Comparison of ENCODE assay signal across 8 cellular contexts in the genomic region with DNA sequence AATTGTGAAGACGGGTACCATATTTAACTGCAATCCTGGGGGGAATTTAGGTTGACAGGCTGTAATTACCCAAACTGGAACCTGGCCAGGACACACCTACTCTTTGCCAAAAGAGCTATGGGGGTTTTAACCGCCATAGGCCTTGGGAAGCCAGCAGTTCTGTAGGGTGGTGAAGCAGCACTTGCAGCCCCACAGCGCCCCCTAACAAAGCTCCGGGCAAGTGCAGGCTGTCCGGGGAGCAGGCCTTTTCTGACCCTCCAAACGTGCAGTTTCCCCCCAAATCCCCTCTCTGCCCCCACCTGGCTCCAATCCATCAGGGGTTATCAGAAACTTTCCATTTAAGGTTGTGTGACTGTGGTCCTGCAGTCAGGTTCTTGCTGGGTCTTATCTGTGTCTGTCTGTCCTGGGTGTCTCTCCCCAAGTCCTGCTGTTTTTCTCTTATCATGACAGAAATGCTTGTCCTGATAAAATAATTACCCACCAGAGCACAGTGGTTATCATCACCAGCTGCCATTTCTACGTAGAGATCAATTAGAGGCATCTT.
DNase-seq lines count a peak whose midpoint lies in the region; ATAC-seq and TF ChIP-seq lines count a peak whose summit lies in the region.

No MANE protein-coding gene starts in this region.

- no peaks in the 10 kb centered on the region for H3K4me1 ChIP-seq in thoracic aorta (ENCODE audit: control insufficient read depth in 1 of 2, low read depth in 2 of 2)

- DNase-seq in activated gamma-delta T cell treated with Interleukin-2 at 50 U/mL for 16 hours (peak; percentile 11), activated gamma-delta T cell (lab: John Stamatoyannopoulos, UW) (no peak), NCI-H69 (lab: John Stamatoyannopoulos, UW) (peak; percentile 97), iPS-NIHi11 (ENCODE audit: low spot score) (peak; percentile 69), thoracic aorta (ENCODE audit: low spot score) (no peak), Ammon's horn (ENCODE audit: low spot score) (no peak)

- H3K4me1 Mint-ChIP-seq in activated T-helper 17 cell treated with anti-CD3 and anti-CD28 coated beads, Interleukin-2, amount 50 U/mL, for 72 hours, result no peaks in the 10 kb centered on the region

- no peaks in the 10 kb centered on the region for H3K9me3 Mint-ChIP-seq in activated T-helper 17 cell treated with anti-CD3 and anti-CD28 coated beads, Interleukin-2, amount 50 U/mL, for 72 hours

- H3K9me3 ChIP-seq in thoracic aorta, result no peaks in the 10 kb centered on the region

- H3K27ac ChIP-seq in thoracic aorta, result no peak overlapping the region

- no peak overlapping the region for H3K4me3 Mint-ChIP-seq in activated T-helper 17 cell treated with anti-CD3 and anti-CD28 coated beads, Interleukin-2, amount 50 U/mL, for 72 hours

- no peaks in the 10 kb centered on the region for H3K36me3 Mint-ChIP-seq in activated T-helper 17 cell treated with anti-CD3 and anti-CD28 coated beads, Interleukin-2, amount 50 U/mL, for 72 hours (ENCODE audit: low read depth)

- TF ChIP-seq CTCF in thoracic aorta (IDR thresholded peaks at IDR 0.05), result peak; percentile 27

- no peaks in the 10 kb centered on the region for H3K27me3 ChIP-seq in thoracic aorta (replicated peaks; ENCODE audit: insufficient read depth)

- no peaks in the 10 kb centered on the region for H3K27me3 Mint-ChIP-seq in activated T-helper 17 cell treated with anti-CD3 and anti-CD28 coated beads, Interleukin-2, amount 50 U/mL, for 72 hours

- H3K36me3 ChIP-seq in thoracic aorta, result no peaks in the 10 kb centered on the region

- ATAC-seq in activated T-helper 17 cell treated with anti-CD3 and anti-CD28 coated beads, Interleukin-2, amount 50 U/mL, for 72 hours (replicated peaks), result peak; percentile 47
- no peak for ATAC-seq in thoracic aorta (ENCODE audit: insufficient number of reproducible peaks, low FRiP score, low read depth)
- ATAC-seq in HG02973 (IDR thresholded peaks at IDR 0.05; ENCODE audit: unreplicated experiment), result no peak

- no peak overlapping the region for H3K27ac Mint-ChIP-seq in activated T-helper 17 cell treated with anti-CD3 and anti-CD28 coated beads, Interleukin-2, amount 50 U/mL, for 72 hours

- H3K4me3 ChIP-seq in thoracic aorta, result no peak overlapping the region

Comparison
In these comparisons a context has a peak if more than half of its experiments do, and no peak if none do; other contexts are left out.
1. DNase-seq: peak in activated gamma-delta T cell treated with Interleukin-2 at 50 U/mL for 16 hours (single experiment), NCI-H69 (single experiment) and iPS-NIHi11 (single experiment); none in activated gamma-delta T cell (single experiment), thoracic aorta (single experiment) and Ammon's horn (single experiment).